3 cellular contexts compared by ENCODE assay signal in genomic region chr10:69906425-69906824, GRCh38.
TF ChIP-seq lines count a peak whose summit lies in the region.

No MANE protein-coding gene starts in this region.

TF ChIP-seq in SK-N-SH, 30 proteins besides CTCF, POLR2A, EP300 and RAD21 (continued from another document):
- TF ChIP-seq MXI1 (IDR thresholded peaks at IDR 0.05; ENCODE audit: low read depth, low read length) (no peak), NFIC (IDR thresholded peaks at IDR 0.05; ENCODE audit: borderline replicate concordance) (no peak), ZBTB33 (IDR thresholded peaks at IDR 0.05; ENCODE audit: borderline replicate concordance, low read depth) (no peak), USF1 (IDR thresholded peaks at IDR 0.05; ENCODE audit: borderline replicate concordance, low read depth) (peak; percentile 14; the same call in 1 of the 2 replicates), FOXJ3 (CRISPR knock-in tag; IDR thresholded peaks at IDR 0.05) (no peak), EZH2phosphoT487 (IDR thresholded peaks at IDR 0.05; ENCODE audit: borderline replicate concordance, low read depth) (no peak), CHD2 (IDR thresholded peaks at IDR 0.05; ENCODE audit: low read length, partially characterized antibody) (no peak)

TF ChIP-seq in SK-N-SH treated with all-trans-retinoic acid at 6 μM for 48 hours, 23 proteins besides CTCF, POLR2A, EP300 and RAD21:
- TF ChIP-seq CREB5 (CRISPR knock-in tag; IDR thresholded peaks at IDR 0.05; ENCODE audit: low read depth) (no peak), PPARA (CRISPR knock-in tag; IDR thresholded peaks at IDR 0.05; ENCODE audit: borderline replicate concordance) (no peak), GLIS3 (CRISPR knock-in tag; IDR thresholded peaks at IDR 0.05) (no peak), TOX (CRISPR knock-in tag; IDR thresholded peaks at IDR 0.05; ENCODE audit: borderline replicate concordance) (no peak), BACH2 (CRISPR knock-in tag; IDR thresholded peaks at IDR 0.05; ENCODE audit: borderline replicate concordance) (no peak), OSR1 (CRISPR knock-in tag; IDR thresholded peaks at IDR 0.05) (no peak), ZNF565 (CRISPR knock-in tag; conservative IDR thresholded peaks at IDR 0.05; ENCODE audit: low read depth) (no peak), ZFP30 (CRISPR knock-in tag; IDR thresholded peaks at IDR 0.05) (no peak), ZNF70 (CRISPR knock-in tag; IDR thresholded peaks at IDR 0.05) (no peak), ZC3H10 (CRISPR knock-in tag; IDR thresholded peaks at IDR 0.05) (no peak)
- TF ChIP-seq, protein P1, sequence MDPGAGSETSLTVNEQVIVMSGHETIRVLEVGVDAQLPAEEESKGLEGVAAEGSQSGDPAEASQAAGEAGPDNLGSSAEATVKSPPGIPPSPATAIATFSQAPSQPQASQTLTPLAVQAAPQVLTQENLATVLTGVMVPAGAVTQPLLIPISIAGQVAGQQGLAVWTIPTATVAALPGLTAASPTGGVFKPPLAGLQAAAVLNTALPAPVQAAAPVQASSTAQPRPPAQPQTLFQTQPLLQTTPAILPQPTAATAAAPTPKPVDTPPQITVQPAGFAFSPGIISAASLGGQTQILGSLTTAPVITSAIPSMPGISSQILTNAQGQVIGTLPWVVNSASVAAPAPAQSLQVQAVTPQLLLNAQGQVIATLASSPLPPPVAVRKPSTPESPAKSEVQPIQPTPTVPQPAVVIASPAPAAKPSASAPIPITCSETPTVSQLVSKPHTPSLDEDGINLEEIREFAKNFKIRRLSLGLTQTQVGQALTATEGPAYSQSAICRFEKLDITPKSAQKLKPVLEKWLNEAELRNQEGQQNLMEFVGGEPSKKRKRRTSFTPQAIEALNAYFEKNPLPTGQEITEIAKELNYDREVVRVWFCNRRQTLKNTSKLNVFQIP (CRISPR knock-in tag; IDR thresholded peaks at IDR 0.05; ENCODE audit: borderline replicate concordance, low read depth) = no peak

TF ChIP-seq in K562, 482 proteins besides CTCF, POLR2A, EP300 and RAD21:
- TF ChIP-seq TFE3 (CRISPR knock-in tag; IDR thresholded peaks at IDR 0.05) (peak; percentile 95), EHMT2 (IDR thresholded peaks at IDR 0.05) (0 out of 2 replicates have a peak, but pooled peaks have one; percentile 27), USF2 (CRISPR knock-in tag; IDR thresholded peaks at IDR 0.05) (peak; percentile 77), MIER1 (IDR thresholded peaks at IDR 0.05; ENCODE audit: low read depth) (no peak), CBFA2T2 (conservative IDR thresholded peaks at IDR 0.05) (peak; percentile 70), TOE1 (IDR thresholded peaks at IDR 0.05; ENCODE audit: borderline replicate concordance) (peak; percentile 89), TOE1 (CRISPR knock-in tag; IDR thresholded peaks at IDR 0.05; ENCODE audit: borderline replicate concordance, low read depth) (no peak), RAD51 (IDR thresholded peaks at IDR 0.05; ENCODE audit: borderline replicate concordance, low read depth) (peak; percentile 92), USF1 (CRISPR knock-in tag; IDR thresholded peaks at IDR 0.05) (0 out of 2 replicates have a peak, but pooled peaks have one; percentile 35)
- TF ChIP-seq, protein P2, sequence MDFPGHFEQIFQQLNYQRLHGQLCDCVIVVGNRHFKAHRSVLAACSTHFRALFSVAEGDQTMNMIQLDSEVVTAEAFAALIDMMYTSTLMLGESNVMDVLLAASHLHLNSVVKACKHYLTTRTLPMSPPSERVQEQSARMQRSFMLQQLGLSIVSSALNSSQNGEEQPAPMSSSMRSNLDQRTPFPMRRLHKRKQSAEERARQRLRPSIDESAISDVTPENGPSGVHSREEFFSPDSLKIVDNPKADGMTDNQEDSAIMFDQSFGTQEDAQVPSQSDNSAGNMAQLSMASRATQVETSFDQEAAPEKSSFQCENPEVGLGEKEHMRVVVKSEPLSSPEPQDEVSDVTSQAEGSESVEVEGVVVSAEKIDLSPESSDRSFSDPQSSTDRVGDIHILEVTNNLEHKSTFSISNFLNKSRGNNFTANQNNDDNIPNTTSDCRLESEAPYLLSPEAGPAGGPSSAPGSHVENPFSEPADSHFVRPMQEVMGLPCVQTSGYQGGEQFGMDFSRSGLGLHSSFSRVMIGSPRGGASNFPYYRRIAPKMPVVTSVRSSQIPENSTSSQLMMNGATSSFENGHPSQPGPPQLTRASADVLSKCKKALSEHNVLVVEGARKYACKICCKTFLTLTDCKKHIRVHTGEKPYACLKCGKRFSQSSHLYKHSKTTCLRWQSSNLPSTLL (IDR thresholded peaks at IDR 0.05) = no peak
TF ChIP-seq in K562: peak in this region for 7.
